1 cellular context compared by ENCODE assay signal in the genomic region with DNA sequence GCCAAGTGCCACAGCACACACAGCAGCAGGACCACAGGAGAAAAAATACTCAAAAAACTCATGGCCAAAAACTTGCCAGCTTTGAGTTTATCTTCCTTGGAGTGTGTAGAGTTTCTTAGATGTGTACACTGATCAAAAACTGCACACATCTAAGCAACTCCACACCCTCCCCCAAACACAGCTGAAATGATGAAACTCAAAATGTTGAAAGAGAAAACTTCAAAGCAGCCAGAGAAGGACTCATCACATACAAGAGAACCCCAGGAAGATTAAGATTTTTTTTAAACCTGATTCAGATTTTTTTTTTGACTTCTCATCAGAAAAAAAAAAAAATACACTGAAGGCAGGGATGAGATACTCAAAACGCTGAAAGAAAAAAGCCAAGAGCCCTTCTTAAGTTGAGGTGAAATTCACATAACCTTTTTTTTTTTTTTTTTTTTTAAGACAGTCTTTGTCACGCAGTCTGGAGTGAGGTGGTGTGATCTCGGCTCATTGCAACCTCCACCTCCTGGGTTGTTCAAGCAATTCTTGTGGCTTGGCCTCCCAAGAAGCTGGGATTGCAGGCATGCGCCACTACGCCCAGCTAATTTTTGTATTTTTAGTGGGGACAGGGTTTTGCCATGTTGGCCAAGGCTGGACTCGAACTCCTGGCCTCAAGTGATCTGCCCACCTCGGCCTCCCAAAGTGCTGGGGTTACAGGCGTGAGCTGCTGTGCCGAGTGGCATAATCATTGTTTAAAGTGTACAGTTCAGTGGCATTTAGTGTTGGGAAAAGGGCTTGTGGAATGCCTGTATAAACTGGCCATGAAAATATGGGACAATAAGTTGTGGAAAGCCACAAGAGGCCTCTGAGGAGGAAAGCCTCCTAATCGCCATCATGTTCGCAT.
TF ChIP-seq lines count a peak whose summit lies in the region.

No MANE protein-coding gene starts in this region.

TF ChIP-seq in GM23338, 12 proteins besides CTCF, POLR2A, EP300 and RAD21:
- no peak for TF ChIP-seq EZH2 (IDR thresholded peaks at IDR 0.05; ENCODE audit: low read depth, unreplicated experiment)
- TF ChIP-seq POLR2AphosphoS5 (IDR thresholded peaks at IDR 0.05; ENCODE audit: low read depth), result no peak
- TF ChIP-seq JUNB (IDR thresholded peaks at IDR 0.05; ENCODE audit: unreplicated experiment), result no peak
- TF ChIP-seq ZNF114 (CRISPR knock-in tag; IDR thresholded peaks at IDR 0.05), result no peak
- TF ChIP-seq ZNF331 (CRISPR knock-in tag; IDR thresholded peaks at IDR 0.05; ENCODE audit: low read depth), result no peak
- TF ChIP-seq, protein P1, sequence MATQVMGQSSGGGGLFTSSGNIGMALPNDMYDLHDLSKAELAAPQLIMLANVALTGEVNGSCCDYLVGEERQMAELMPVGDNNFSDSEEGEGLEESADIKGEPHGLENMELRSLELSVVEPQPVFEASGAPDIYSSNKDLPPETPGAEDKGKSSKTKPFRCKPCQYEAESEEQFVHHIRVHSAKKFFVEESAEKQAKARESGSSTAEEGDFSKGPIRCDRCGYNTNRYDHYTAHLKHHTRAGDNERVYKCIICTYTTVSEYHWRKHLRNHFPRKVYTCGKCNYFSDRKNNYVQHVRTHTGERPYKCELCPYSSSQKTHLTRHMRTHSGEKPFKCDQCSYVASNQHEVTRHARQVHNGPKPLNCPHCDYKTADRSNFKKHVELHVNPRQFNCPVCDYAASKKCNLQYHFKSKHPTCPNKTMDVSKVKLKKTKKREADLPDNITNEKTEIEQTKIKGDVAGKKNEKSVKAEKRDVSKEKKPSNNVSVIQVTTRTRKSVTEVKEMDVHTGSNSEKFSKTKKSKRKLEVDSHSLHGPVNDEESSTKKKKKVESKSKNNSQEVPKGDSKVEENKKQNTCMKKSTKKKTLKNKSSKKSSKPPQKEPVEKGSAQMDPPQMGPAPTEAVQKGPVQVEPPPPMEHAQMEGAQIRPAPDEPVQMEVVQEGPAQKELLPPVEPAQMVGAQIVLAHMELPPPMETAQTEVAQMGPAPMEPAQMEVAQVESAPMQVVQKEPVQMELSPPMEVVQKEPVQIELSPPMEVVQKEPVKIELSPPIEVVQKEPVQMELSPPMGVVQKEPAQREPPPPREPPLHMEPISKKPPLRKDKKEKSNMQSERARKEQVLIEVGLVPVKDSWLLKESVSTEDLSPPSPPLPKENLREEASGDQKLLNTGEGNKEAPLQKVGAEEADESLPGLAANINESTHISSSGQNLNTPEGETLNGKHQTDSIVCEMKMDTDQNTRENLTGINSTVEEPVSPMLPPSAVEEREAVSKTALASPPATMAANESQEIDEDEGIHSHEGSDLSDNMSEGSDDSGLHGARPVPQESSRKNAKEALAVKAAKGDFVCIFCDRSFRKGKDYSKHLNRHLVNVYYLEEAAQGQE (IDR thresholded peaks at IDR 0.05; ENCODE audit: unreplicated experiment), result no peak
- TF ChIP-seq, protein P2, sequence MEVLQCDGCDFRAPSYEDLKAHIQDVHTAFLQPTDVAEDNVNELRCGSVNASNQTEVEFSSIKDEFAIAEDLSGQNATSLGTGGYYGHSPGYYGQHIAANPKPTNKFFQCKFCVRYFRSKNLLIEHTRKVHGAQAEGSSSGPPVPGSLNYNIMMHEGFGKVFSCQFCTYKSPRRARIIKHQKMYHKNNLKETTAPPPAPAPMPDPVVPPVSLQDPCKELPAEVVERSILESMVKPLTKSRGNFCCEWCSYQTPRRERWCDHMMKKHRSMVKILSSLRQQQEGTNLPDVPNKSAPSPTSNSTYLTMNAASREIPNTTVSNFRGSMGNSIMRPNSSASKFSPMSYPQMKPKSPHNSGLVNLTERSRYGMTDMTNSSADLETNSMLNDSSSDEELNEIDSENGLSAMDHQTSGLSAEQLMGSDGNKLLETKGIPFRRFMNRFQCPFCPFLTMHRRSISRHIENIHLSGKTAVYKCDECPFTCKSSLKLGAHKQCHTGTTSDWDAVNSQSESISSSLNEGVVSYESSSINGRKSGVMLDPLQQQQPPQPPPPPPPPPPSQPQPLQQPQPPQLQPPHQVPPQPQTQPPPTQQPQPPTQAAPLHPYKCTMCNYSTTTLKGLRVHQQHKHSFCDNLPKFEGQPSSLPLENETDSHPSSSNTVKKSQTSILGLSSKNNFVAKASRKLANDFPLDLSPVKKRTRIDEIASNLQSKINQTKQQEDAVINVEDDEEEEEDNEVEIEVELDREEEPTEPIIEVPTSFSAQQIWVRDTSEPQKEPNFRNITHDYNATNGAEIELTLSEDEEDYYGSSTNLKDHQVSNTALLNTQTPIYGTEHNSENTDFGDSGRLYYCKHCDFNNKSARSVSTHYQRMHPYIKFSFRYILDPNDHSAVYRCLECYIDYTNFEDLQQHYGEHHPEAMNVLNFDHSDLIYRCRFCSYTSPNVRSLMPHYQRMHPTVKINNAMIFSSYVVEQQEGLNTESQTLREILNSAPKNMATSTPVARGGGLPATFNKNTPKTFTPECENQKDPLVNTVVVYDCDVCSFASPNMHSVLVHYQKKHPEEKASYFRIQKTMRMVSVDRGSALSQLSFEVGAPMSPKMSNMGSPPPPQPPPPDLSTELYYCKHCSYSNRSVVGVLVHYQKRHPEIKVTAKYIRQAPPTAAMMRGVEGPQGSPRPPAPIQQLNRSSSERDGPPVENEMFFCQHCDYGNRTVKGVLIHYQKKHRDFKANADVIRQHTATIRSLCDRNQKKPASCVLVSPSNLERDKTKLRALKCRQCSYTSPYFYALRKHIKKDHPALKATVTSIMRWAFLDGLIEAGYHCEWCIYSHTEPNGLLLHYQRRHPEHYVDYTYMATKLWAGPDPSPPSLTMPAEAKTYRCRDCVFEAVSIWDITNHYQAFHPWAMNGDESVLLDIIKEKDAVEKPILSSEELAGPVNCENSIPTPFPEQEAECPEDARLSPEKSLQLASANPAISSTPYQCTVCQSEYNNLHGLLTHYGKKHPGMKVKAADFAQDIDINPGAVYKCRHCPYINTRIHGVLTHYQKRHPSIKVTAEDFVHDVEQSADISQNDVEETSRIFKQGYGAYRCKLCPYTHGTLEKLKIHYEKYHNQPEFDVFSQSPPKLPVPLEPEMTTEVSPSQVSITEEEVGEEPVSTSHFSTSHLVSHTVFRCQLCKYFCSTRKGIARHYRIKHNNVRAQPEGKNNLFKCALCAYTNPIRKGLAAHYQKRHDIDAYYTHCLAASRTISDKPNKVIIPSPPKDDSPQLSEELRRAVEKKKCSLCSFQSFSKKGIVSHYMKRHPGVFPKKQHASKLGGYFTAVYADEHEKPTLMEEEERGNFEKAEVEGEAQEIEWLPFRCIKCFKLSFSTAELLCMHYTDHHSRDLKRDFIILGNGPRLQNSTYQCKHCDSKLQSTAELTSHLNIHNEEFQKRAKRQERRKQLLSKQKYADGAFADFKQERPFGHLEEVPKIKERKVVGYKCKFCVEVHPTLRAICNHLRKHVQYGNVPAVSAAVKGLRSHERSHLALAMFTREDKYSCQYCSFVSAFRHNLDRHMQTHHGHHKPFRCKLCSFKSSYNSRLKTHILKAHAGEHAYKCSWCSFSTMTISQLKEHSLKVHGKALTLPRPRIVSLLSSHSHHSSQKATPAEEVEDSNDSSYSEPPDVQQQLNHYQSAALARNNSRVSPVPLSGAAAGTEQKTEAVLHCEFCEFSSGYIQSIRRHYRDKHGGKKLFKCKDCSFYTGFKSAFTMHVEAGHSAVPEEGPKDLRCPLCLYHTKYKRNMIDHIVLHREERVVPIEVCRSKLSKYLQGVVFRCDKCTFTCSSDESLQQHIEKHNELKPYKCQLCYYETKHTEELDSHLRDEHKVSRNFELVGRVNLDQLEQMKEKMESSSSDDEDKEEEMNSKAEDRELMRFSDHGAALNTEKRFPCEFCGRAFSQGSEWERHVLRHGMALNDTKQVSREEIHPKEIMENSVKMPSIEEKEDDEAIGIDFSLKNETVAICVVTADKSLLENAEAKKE (CRISPR knock-in tag; IDR thresholded peaks at IDR 0.05), result no peak
- TF ChIP-seq, protein P3, sequence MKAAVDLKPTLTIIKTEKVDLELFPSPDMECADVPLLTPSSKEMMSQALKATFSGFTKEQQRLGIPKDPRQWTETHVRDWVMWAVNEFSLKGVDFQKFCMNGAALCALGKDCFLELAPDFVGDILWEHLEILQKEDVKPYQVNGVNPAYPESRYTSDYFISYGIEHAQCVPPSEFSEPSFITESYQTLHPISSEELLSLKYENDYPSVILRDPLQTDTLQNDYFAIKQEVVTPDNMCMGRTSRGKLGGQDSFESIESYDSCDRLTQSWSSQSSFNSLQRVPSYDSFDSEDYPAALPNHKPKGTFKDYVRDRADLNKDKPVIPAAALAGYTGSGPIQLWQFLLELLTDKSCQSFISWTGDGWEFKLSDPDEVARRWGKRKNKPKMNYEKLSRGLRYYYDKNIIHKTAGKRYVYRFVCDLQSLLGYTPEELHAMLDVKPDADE (IDR thresholded peaks at IDR 0.05), result no peak
- no peak for TF ChIP-seq EZH2phosphoT487 (IDR thresholded peaks at IDR 0.05; ENCODE audit: unreplicated experiment)
- TF ChIP-seq NANOG (IDR thresholded peaks at IDR 0.05; ENCODE audit: borderline replicate concordance), result no peak
- no peak for TF ChIP-seq STAT1 (IDR thresholded peaks at IDR 0.05; ENCODE audit: unreplicated experiment)
- TF ChIP-seq CREB1 (CRISPR knock-in tag; IDR thresholded peaks at IDR 0.05; ENCODE audit: low read depth), result no peak
